Comparison of ENCODE assay signal across 12 cellular contexts in genomic region chr10:26869528-26869927, GRCh38. TPM values are rescaled to one million over a fixed set of nuclear protein-coding genes. Genes with fewer than 3 reads are reported as not detected.
DNase-seq lines count a peak whose midpoint lies in the region; ATAC-seq, FAIRE-seq and TF ChIP-seq lines count a peak whose summit lies in the region.
"Had no signal": no experiment of that assay in that cellular context is flagged by ENCODE, and none has a peak within 500 bp of the region (broad histone marks: within the 10 kb centered on the region; RNA-seq: fewer than 3 reads in every experiment).

No MANE protein-coding gene starts in this region.

- H3K9me3 ChIP-seq in CD4-positive, alpha-beta memory T cell (ENCODE audit: control insufficient read depth in 1 of 2, low read length in 2 of 2): no peaks in the 10 kb centered on the region
- H3K9me3 ChIP-seq in left lung: no peaks in the 10 kb centered on the region
- H3K9me3 ChIP-seq: colonic mucosa had no signal

- intact Hi-C loops in CD4-positive, alpha-beta memory T cell (cut with micrococcal nuclease): no loop called here
- intact Hi-C loops in left lung (cut with DNase I): no loop called here

- peak; percentile 14 for ATAC-seq in left lung

- no peak for FAIRE-seq in frontal cortex (lab: Jason Lieb, UNC)

- H3K4me3 Mint-ChIP-seq in CD4-positive, alpha-beta memory T cell: peak overlapping the region; percentile 0 to 79 (median 60)
- H3K4me3 Mint-ChIP-seq in activated CD4-positive, alpha-beta memory T cell treated with anti-CD3 and anti-CD28 coated beads, Interleukin-2, amount 10 ng/mL, durations not matched to agents 7 days and 5 days: no peak overlapping the region
- H3K4me3 Mint-ChIP-seq in mesothelial cell of epicardium: no peak overlapping the region

- DNase-seq in CD4-positive, alpha-beta memory T cell: peak; percentile 10 to 39 (median 18)
- DNase-seq in Kasumi-1 (lab: John Stamatoyannopoulos, UW) (peak; percentile 80 to 84), left lung (no peak), retina (no peak), mesothelial cell of epicardium (ENCODE audit: low spot score in 2 of 2, unreplicated experiment in 2 of 2) (no peak), frontal cortex (ENCODE audit: low spot score in 2 of 2) (no peak), mesenteric fat pad (ENCODE audit: low spot score) (no peak)
- DNase-seq in activated CD4-positive, alpha-beta memory T cell treated with anti-CD3 and anti-CD28 coated beads, Interleukin-2, amount 10 ng/mL, durations not matched to agents 7 days and 5 days: no peak
- DNase-seq: activated CD8-positive, alpha-beta memory T cell treated with anti-CD3 and anti-CD28 coated beads, Interleukin-2, amount 50 U/mL, for 4 hours; colonic mucosa; DMS53; GOT3 had no signal

- H3K4me1 Mint-ChIP-seq in CD4-positive, alpha-beta memory T cell: peaks cover 7 to 9% (median 8%) of the 10 kb centered on the region in 4 donors
- H3K4me1 Mint-ChIP-seq in activated CD4-positive, alpha-beta memory T cell treated with anti-CD3 and anti-CD28 coated beads, Interleukin-2, amount 10 ng/mL, durations not matched to agents 7 days and 5 days: peaks cover 8% of the 10 kb centered on the region
- H3K4me1 Mint-ChIP-seq in mesothelial cell of epicardium: no peaks in the 10 kb centered on the region

- TF ChIP-seq CTCF in left lung (IDR thresholded peaks at IDR 0.05): no peak
- no peak for TF ChIP-seq CTCF in mesothelial cell of epicardium (IDR thresholded peaks at IDR 0.05; ENCODE audit: unreplicated experiment)

- H3K9me3 Mint-ChIP-seq in CD4-positive, alpha-beta memory T cell: no peaks in the 10 kb centered on the region
- no peaks in the 10 kb centered on the region for H3K9me3 Mint-ChIP-seq in activated CD4-positive, alpha-beta memory T cell treated with anti-CD3 and anti-CD28 coated beads, Interleukin-2, amount 10 ng/mL, durations not matched to agents 7 days and 5 days
- peaks cover 6% of the 10 kb centered on the region for H3K9me3 Mint-ChIP-seq in mesothelial cell of epicardium

- no peaks in the 10 kb centered on the region for H3K27me3 Mint-ChIP-seq in CD4-positive, alpha-beta memory T cell
- peaks cover 16% of the 10 kb centered on the region for H3K27me3 Mint-ChIP-seq in activated CD4-positive, alpha-beta memory T cell treated with anti-CD3 and anti-CD28 coated beads, Interleukin-2, amount 10 ng/mL, durations not matched to agents 7 days and 5 days
- H3K27me3 Mint-ChIP-seq in mesothelial cell of epicardium (ENCODE audit: low read depth): peaks cover 7% of the 10 kb centered on the region

- no peak overlapping the region for H3K4me3 ChIP-seq in CD4-positive, alpha-beta memory T cell (ENCODE audit: low read length in 2 of 2)
- no peak overlapping the region for H3K4me3 ChIP-seq in left lung
- H3K4me3 ChIP-seq: colonic mucosa had no signal

- no peaks in the 10 kb centered on the region for H3K36me3 ChIP-seq in CD4-positive, alpha-beta memory T cell (ENCODE audit: insufficient read depth, low read length)
- H3K36me3 ChIP-seq in left lung: no peaks in the 10 kb centered on the region
- H3K36me3 ChIP-seq: colonic mucosa had no signal

- H3K4me1 ChIP-seq in CD4-positive, alpha-beta memory T cell (ENCODE audit: insufficient read depth, low read length): peaks cover 8% of the 10 kb centered on the region
- no peaks in the 10 kb centered on the region for H3K4me1 ChIP-seq in left lung
- H3K4me1 ChIP-seq: colonic mucosa had no signal

- H3K27ac ChIP-seq in CD4-positive, alpha-beta memory T cell (ENCODE audit: low read depth, low read length): no peak overlapping the region
- no peak overlapping the region for H3K27ac ChIP-seq in left lung
- H3K27ac ChIP-seq: colonic mucosa had no signal

- POLR2A ChIA-PET in CD4-positive, alpha-beta memory T cell (lab: Charles Lee; ENCODE audit: partially characterized antibody): interaction anchor here (0.6 to 1.0 kb wide), 2 partner anchors 8 to 70 kb away, joined by 3 to 6 read pairs; partner anchors contain the start of gene ABI1
- POLR2A ChIA-PET in activated CD4-positive, alpha-beta memory T cell treated with anti-CD3 and anti-CD28 coated beads, Interleukin-2, amount 10 ng/mL, durations not matched to agents 7 days and 5 days (lab: Charles Lee): interaction anchor here (0.6 kb wide), 2 partner anchors 367 to 1959 kb away, joined by 3 to 4 read pairs; no protein-coding TSS in a partner anchor

- CTCF ChIA-PET in CD4-positive, alpha-beta memory T cell (lab: Charles Lee; ENCODE audit: partially characterized antibody): interaction anchor here (0.7 to 3.2 kb wide), 5 partner anchors 8 to 534 kb away, joined by 3 to 19 read pairs (median 15); partner anchors contain the start of gene ABI1
- CTCF ChIA-PET in activated CD4-positive, alpha-beta memory T cell treated with anti-CD3 and anti-CD28 coated beads, Interleukin-2, amount 10 ng/mL, durations not matched to agents 7 days and 5 days (lab: Charles Lee): interaction anchor here (0.8 to 2.7 kb wide), 4 partner anchors 8 to 143 kb away, joined by 3 to 20 read pairs (median 6); partner anchors contain the start of gene ABI1

- H3K27ac Mint-ChIP-seq in CD4-positive, alpha-beta memory T cell: peak overlapping the region in 6 of 7 donors; percentile 58 to 87 (median 81)
- peak overlapping the region; percentile 22 for H3K27ac Mint-ChIP-seq in activated CD4-positive, alpha-beta memory T cell treated with anti-CD3 and anti-CD28 coated beads, Interleukin-2, amount 10 ng/mL, durations not matched to agents 7 days and 5 days
- H3K27ac Mint-ChIP-seq in mesothelial cell of epicardium: no peak overlapping the region

- no peaks in the 10 kb centered on the region for H3K27me3 ChIP-seq in CD4-positive, alpha-beta memory T cell (ENCODE audit: insufficient read depth, low read length)
- no peaks in the 10 kb centered on the region for H3K27me3 ChIP-seq in left lung
- H3K27me3 ChIP-seq: colonic mucosa had no signal

- no peaks in the 10 kb centered on the region for H3K36me3 Mint-ChIP-seq in CD4-positive, alpha-beta memory T cell
- no peaks in the 10 kb centered on the region for H3K36me3 Mint-ChIP-seq in activated CD4-positive, alpha-beta memory T cell treated with anti-CD3 and anti-CD28 coated beads, Interleukin-2, amount 10 ng/mL, durations not matched to agents 7 days and 5 days (ENCODE audit: low read depth)
- no peaks in the 10 kb centered on the region for H3K36me3 Mint-ChIP-seq in mesothelial cell of epicardium

RNA-seq across cellular contexts. Expression of gene ABI1, which starts 8.8 kb away (rescaled TPM):
- 10 to 100 TPM; 62.2 to 62.5 TPM for total RNA-seq in CD4-positive, alpha-beta memory T cell
- polyA plus RNA-seq in CD4-positive, alpha-beta memory T cell: 10 to 100 TPM; 80.2 to 87.6 TPM
- 10 to 100 TPM; 76.9 to 78.4 TPM for total RNA-seq in activated CD4-positive, alpha-beta memory T cell treated with anti-CD3 and anti-CD28 coated beads, Interleukin-2, amount 10 ng/mL, durations not matched to agents 7 days and 5 days
- total RNA-seq in left lung (10 to 100 TPM; 46.8 to 59.7 TPM), mesothelial cell of epicardium (37.7 to 41.3 TPM (median 40.8 TPM) in 3 replicates), frontal cortex (64.4 TPM), mesenteric fat pad (42.6 TPM)

Comparison
In these comparisons a context has a peak if more than half of its experiments do, and no peak if none do; other contexts are left out.
1. DNase-seq: peak in CD4-positive, alpha-beta memory T cell (5 of 5) and Kasumi-1 (2 of 2); none in activated CD4-positive, alpha-beta memory T cell treated with anti-CD3 and anti-CD28 coated beads, Interleukin-2, amount 10 ng/mL, durations not matched to agents 7 days and 5 days (single experiment), left lung (0 of 2), retina (single experiment), mesothelial cell of epicardium (0 of 2), frontal cortex (0 of 2) and mesenteric fat pad (single experiment).
2. H3K4me3 Mint-ChIP-seq: peak in CD4-positive, alpha-beta memory T cell (8 of 8); none in activated CD4-positive, alpha-beta memory T cell treated with anti-CD3 and anti-CD28 coated beads, Interleukin-2, amount 10 ng/mL, durations not matched to agents 7 days and 5 days (single experiment) and mesothelial cell of epicardium (single experiment).